Comparison of ENCODE assay signal across 8 cellular contexts in genomic region chr2:198296665-198297308, GRCh38.
DNase-seq lines count a peak whose midpoint lies in the region; ATAC-seq, FAIRE-seq and TF ChIP-seq lines count a peak whose summit lies in the region.

No MANE protein-coding gene starts in this region.

- WGBS in gastroesophageal sphincter (ENCODE audit: low coverage in 1 of 2), 2 donors: 0 to 5% methylated on average over 8 of the region's 8 CpGs
- 0 to 2% (median 1%) methylated on average over 8 of the region's 8 CpGs for WGBS in ovary, 3 donors

- H3K27ac ChIP-seq in RWPE2 (ENCODE audit: poor library complexity, severe bottlenecking): no peak overlapping the region
- no peak overlapping the region for H3K27ac ChIP-seq in gastroesophageal sphincter
- H3K27ac ChIP-seq in ovary: no peak overlapping the region

- no peak for TF ChIP-seq EP300 in gastroesophageal sphincter (IDR thresholded peaks at IDR 0.05)
- TF ChIP-seq EP300 in ovary (IDR thresholded peaks at IDR 0.05): no peak

- DNase-seq in EL (peak; percentile 47), KBM-7 (peak; percentile 75), RWPE2 (ENCODE audit: low spot score) (no peak), ovary (peak; percentile 45 to 67 (median 52)), urothelium cell line (ENCODE audit: low spot score) (peak; percentile 51)
- DNase-seq in activated T-helper 9 cell treated with anti-CD3 and anti-CD28 coated beads, Interleukin-2, amount 50 U/mL, for 16 hours (ENCODE audit: low read depth): peak; percentile 30

- no peaks in the 10 kb centered on the region for H3K27me3 ChIP-seq in RWPE2 (ENCODE audit: insufficient read depth, poor library complexity, severe bottlenecking)
- H3K27me3 ChIP-seq in gastroesophageal sphincter: no peaks in the 10 kb centered on the region
- H3K27me3 ChIP-seq in ovary: no peaks in the 10 kb centered on the region

- no peak for FAIRE-seq in urothelium cell line (lab: Jason Lieb, UNC)

- ATAC-seq in GM21723 (IDR thresholded peaks at IDR 0.05; ENCODE audit: unreplicated experiment) (peak; percentile 94), RWPE2 (ENCODE audit: low read depth) (peak; percentile 78), gastroesophageal sphincter (peak; percentile 65)

- H3K36me3 ChIP-seq in RWPE2 (ENCODE audit: low read depth) (no peaks in the 10 kb centered on the region), gastroesophageal sphincter (no peaks in the 10 kb centered on the region), ovary (no peaks in the 10 kb centered on the region)

- no peaks in the 10 kb centered on the region for H3K4me1 ChIP-seq in RWPE2 (ENCODE audit: insufficient read depth, poor library complexity, severe bottlenecking)
- no peaks in the 10 kb centered on the region for H3K4me1 ChIP-seq in gastroesophageal sphincter
- no peaks in the 10 kb centered on the region for H3K4me1 ChIP-seq in ovary (ENCODE audit: insufficient read depth)

- intact Hi-C loops in ovary (cut with DNase I): loop anchor here in 2 of 4 donors (5.0 kb wide), 1 partner anchor 494 kb away; the partner anchor contains the start of gene PLCL1 (in 2 of the 2)

- in situ Hi-C loops in KBM-7 (cut with MboI; ENCODE audit: low pct_unique_long_range_greater_than_20kb, low sequenced_read_pairs): no loop called here

- TF ChIP-seq POLR2A in gastroesophageal sphincter (IDR thresholded peaks at IDR 0.05): no peak
- no peak for TF ChIP-seq POLR2A in ovary (IDR thresholded peaks at IDR 0.05)

- H3K9me3 ChIP-seq in RWPE2 (ENCODE audit: severe bottlenecking) (no peaks in the 10 kb centered on the region), gastroesophageal sphincter (no peaks in the 10 kb centered on the region), ovary (no peaks in the 10 kb centered on the region)

- TF ChIP-seq CTCF in RWPE2 (IDR thresholded peaks at IDR 0.05; ENCODE audit: poor library complexity, severe bottlenecking): peak; percentile 90
- peak; percentile 71 to 85 (median 77) for TF ChIP-seq CTCF in gastroesophageal sphincter (IDR thresholded peaks at IDR 0.05)
- TF ChIP-seq CTCF in ovary (IDR thresholded peaks at IDR 0.05): peak; percentile 50 to 74 (median 71)

- no peak overlapping the region for H3K4me3 ChIP-seq in RWPE2 (ENCODE audit: severe bottlenecking)
- no peak overlapping the region for H3K4me3 ChIP-seq in gastroesophageal sphincter
- H3K4me3 ChIP-seq in ovary: no peak overlapping the region
